8 cellular contexts compared by ENCODE assay signal in the genomic region with DNA sequence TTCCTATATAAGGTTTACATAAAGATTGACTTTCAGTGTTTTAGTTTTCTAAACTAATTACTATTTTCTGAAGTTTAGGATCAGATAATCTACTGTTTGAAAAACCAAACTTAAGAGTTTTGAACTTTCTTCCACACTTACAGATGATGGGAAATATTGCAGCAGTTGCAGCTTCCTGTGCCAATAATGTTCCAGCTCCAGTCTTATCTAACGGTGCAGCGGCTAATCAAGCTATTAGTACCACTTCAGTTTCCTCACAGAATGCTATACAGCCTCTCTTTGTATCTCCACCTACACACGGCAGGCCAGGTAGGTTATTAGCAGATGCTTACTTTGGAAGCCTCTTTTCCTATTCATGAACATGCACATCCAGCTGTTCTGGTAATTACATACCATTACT.
"Had no signal": no experiment of that assay in that cellular context is flagged by ENCODE, and none has a peak within 500 bp of the region (broad histone marks: within the 10 kb centered on the region; RNA-seq: fewer than 3 reads in every experiment).

No MANE protein-coding gene starts in this region.

- H3K27ac Mint-ChIP-seq: HFFc6 had no signal

- H3K4me1 ChIP-seq: HAP-1 had no signal

- H3K27ac ChIP-seq: GM23248 had no signal

- H3K9ac ChIP-seq: GM23248 had no signal

- H3K4me3 ChIP-seq: GM23248, HAP-1 had no signal

- FAIRE-seq: HTR-8/SVneo had no signal

- DNase-seq: GM23248, GOT3, H7, HFFc6, IMR-90 had no signal

- H3K9me3 ChIP-seq: HAP-1 had no signal

- ATAC-seq: HCT116 had no signal

- H3K9me3 Mint-ChIP-seq: HFFc6 had no signal

- H3K4me3 Mint-ChIP-seq: HFFc6 had no signal
